In the genomic region with DNA sequence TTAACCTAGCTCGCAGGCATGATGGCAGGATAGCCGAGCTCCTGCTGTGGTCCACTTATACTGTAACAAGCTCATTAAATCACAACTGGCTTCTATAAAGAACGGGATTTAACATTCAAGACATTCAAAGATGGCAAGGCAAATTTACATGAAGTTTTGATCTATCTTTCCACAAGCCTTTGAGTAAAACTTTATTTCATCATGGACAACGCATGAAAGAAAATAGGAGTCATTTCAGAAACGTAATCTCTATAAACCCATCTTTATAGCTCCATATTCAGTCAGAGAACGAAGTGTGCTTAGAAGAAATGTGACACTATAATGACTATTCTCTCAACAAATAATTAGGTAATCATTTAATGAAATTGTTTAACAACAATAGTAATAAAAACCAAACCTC, we compare ENCODE assay signal across 8 cellular contexts. TPM values are rescaled to one million over a fixed set of nuclear protein-coding genes. Genes with fewer than 3 reads are reported as not detected.
DNase-seq lines count a peak whose midpoint lies in the region; ATAC-seq, FAIRE-seq and TF ChIP-seq lines count a peak whose summit lies in the region.

No MANE protein-coding gene starts in this region.

- H3K36me3 Mint-ChIP-seq in activated naive CD4-positive, alpha-beta T cell treated with anti-CD3 and anti-CD28 coated beads for 36 hours (ENCODE audit: low read depth) = peaks cover 15% of the 10 kb centered on the region
- peaks cover 4% of the 10 kb centered on the region for H3K36me3 Mint-ChIP-seq in activated naive CD8-positive, alpha-beta T cell treated with anti-CD3 and anti-CD28 coated beads, Interleukin-2, amount 10 ng/mL, durations not matched to agents 7 days and 5 days
- peaks cover 4% of the 10 kb centered on the region for H3K36me3 Mint-ChIP-seq in type B pancreatic cell

- no peaks in the 10 kb centered on the region for H3K27me3 Mint-ChIP-seq in activated naive CD4-positive, alpha-beta T cell treated with anti-CD3 and anti-CD28 coated beads for 36 hours (ENCODE audit: low read depth)
- no peaks in the 10 kb centered on the region for H3K27me3 Mint-ChIP-seq in activated naive CD8-positive, alpha-beta T cell treated with anti-CD3 and anti-CD28 coated beads, Interleukin-2, amount 10 ng/mL, durations not matched to agents 7 days and 5 days
- H3K27me3 Mint-ChIP-seq in type B pancreatic cell = no peaks in the 10 kb centered on the region

- WGBS in HepG2 (ENCODE audit: low lambda C conversion rate) = 9% methylated on average over 6 of the region's 6 CpGs

- no peaks in the 10 kb centered on the region for H3K9me3 Mint-ChIP-seq in activated naive CD4-positive, alpha-beta T cell treated with anti-CD3 and anti-CD28 coated beads for 36 hours
- H3K9me3 Mint-ChIP-seq in activated naive CD8-positive, alpha-beta T cell treated with anti-CD3 and anti-CD28 coated beads, Interleukin-2, amount 10 ng/mL, durations not matched to agents 7 days and 5 days = no peaks in the 10 kb centered on the region
- H3K9me3 Mint-ChIP-seq in type B pancreatic cell = no peaks in the 10 kb centered on the region

- TF ChIP-seq EP300 in HepG2 (IDR thresholded peaks at IDR 0.05; ENCODE audit: low read depth in 2 of 2, low read length in 2 of 2) (no peak), HepG2 (CRISPR knock-in tag; IDR thresholded peaks at IDR 0.05; ENCODE audit: borderline replicate concordance) (no peak)

- H3K36me3 ChIP-seq in HepG2 (replicated peaks in 1 of 2; ENCODE audit: control insufficient read depth in 1 of 2, insufficient read depth in 2 of 2, low read length in 2 of 2) = peaks cover 5 to 19% of the 10 kb centered on the region in 2 experiments

- H3K9ac ChIP-seq in HepG2 (ENCODE audit: insufficient read depth, low read depth, low read length) = peak overlapping the region; percentile 100

- BruUV-seq in HepG2 (replicated peaks; lab: Mats Ljungman, UMichigan) = TSS peak; percentile 65

- DNase-seq in activated naive CD4-positive, alpha-beta T cell treated with anti-CD3 and anti-CD28 coated beads for 36 hours = no peak
- no peak for DNase-seq in activated naive CD4-positive, alpha-beta T cell treated with anti-CD3 and anti-CD28 coated beads, Interleukin-2, amount 50 U/mL, for 16 hours
- no peak for DNase-seq in activated naive CD8-positive, alpha-beta T cell treated with anti-CD3 and anti-CD28 coated beads, Interleukin-2, amount 10 ng/mL, durations not matched to agents 7 days and 5 days
- DNase-seq in HepG2 (ENCODE audit: low spot score) (no peak), type B pancreatic cell (ENCODE audit: extremely low spot score, unreplicated experiment) (no peak), iPS-NIHi7 (ENCODE audit: extremely low spot score) (no peak), HPDE6-E6E7 (ENCODE audit: extremely low spot score) (no peak), NCI-H1105 (lab: John Stamatoyannopoulos, UW) (no peak)

- no peak for TF ChIP-seq POLR2A in HepG2 (IDR thresholded peaks at IDR 0.05; ENCODE audit: insufficient read depth in 1 of 2, low read depth in 2 of 2, low read length in 2 of 2)

- ATAC-seq in activated naive CD8-positive, alpha-beta T cell treated with anti-CD3 and anti-CD28 coated beads, Interleukin-2, amount 10 ng/mL, durations not matched to agents 7 days and 5 days (ENCODE audit: low read depth) = no peak
- ATAC-seq in HepG2 = no peak

- H3K4me1 ChIP-seq in HepG2 (ENCODE audit: insufficient read depth, low read length) = peaks cover 31% of the 10 kb centered on the region

- TF ChIP-seq CTCF in HepG2 (CRISPR knock-in tag; IDR thresholded peaks at IDR 0.05) (no peak), type B pancreatic cell (conservative IDR thresholded peaks at IDR 0.05) (no peak)

- TF ChIP-seq RAD21 in HepG2 (CRISPR knock-in tag; IDR thresholded peaks at IDR 0.05) = no peak

- no peaks in the 10 kb centered on the region; a peak in 1 of 5 replicates for H3K27me3 ChIP-seq in HepG2 (ENCODE audit: control insufficient read depth in 1 of 2, insufficient read depth in 2 of 2, low read length in 2 of 2)

- in situ Hi-C loops in HepG2 (cut with HindIII; ENCODE audit: extremely low pct_ligation_motif_present, low pct_unique_long_range_greater_than_20kb) = no loop called here

- peaks cover 22% of the 10 kb centered on the region; the same call in 1 of the 2 replicates for H4K20me1 ChIP-seq in HepG2 (ENCODE audit: insufficient read depth, low read length)

- intact Hi-C loops in activated naive CD4-positive, alpha-beta T cell treated with anti-CD3 and anti-CD28 coated beads for 36 hours (cut with micrococcal nuclease) = no loop called here
- intact Hi-C loops in HepG2 (cut with micrococcal nuclease; ENCODE audit: unreplicated experiment) = no loop called here

- H2AFZ ChIP-seq in HepG2 (ENCODE audit: low read length) = no peak overlapping the region

- H3K4me3 Mint-ChIP-seq in activated naive CD4-positive, alpha-beta T cell treated with anti-CD3 and anti-CD28 coated beads for 36 hours = peak overlapping the region; percentile 83
- H3K4me3 Mint-ChIP-seq in activated naive CD8-positive, alpha-beta T cell treated with anti-CD3 and anti-CD28 coated beads, Interleukin-2, amount 10 ng/mL, durations not matched to agents 7 days and 5 days = peak overlapping the region; percentile 86
- H3K4me3 Mint-ChIP-seq in type B pancreatic cell = peak overlapping the region; percentile 91

- CTCF ChIA-PET in activated naive CD4-positive, alpha-beta T cell treated with anti-CD3 and anti-CD28 coated beads for 36 hours (lab: Charles Lee) = interaction anchor here (0.7 to 0.9 kb wide), 2 partner anchors 8 to 320 kb away, joined by 3 to 4 read pairs; no protein-coding TSS in a partner anchor
- CTCF ChIA-PET in HepG2 (lab: Yijun Ruan, JAX; ENCODE audit: low intra/inter-chr PET ratio, low total read pairs) = no interaction called here

- peaks cover 35% of the 10 kb centered on the region for H3K4me1 Mint-ChIP-seq in activated naive CD4-positive, alpha-beta T cell treated with anti-CD3 and anti-CD28 coated beads for 36 hours (ENCODE audit: low read depth)
- H3K4me1 Mint-ChIP-seq in activated naive CD8-positive, alpha-beta T cell treated with anti-CD3 and anti-CD28 coated beads, Interleukin-2, amount 10 ng/mL, durations not matched to agents 7 days and 5 days = peaks cover 26% of the 10 kb centered on the region
- peaks cover 16% of the 10 kb centered on the region for H3K4me1 Mint-ChIP-seq in type B pancreatic cell (ENCODE audit: unreplicated experiment)

- FAIRE-seq in HepG2 (lab: Jason Lieb, UNC) = no peak

- peak overlapping the region; percentile 67 for H3K27ac Mint-ChIP-seq in activated naive CD4-positive, alpha-beta T cell treated with anti-CD3 and anti-CD28 coated beads for 36 hours
- peak overlapping the region; percentile 88 for H3K27ac Mint-ChIP-seq in activated naive CD8-positive, alpha-beta T cell treated with anti-CD3 and anti-CD28 coated beads, Interleukin-2, amount 10 ng/mL, durations not matched to agents 7 days and 5 days
- peak overlapping the region; percentile 92 for H3K27ac Mint-ChIP-seq in type B pancreatic cell

- H3K27ac ChIP-seq in HepG2 (ENCODE audit: extremely low read length, insufficient read depth, low read length) = peak overlapping the region; percentile 99

- H3K4me3 ChIP-seq in HepG2 (replicated peaks in 1 of 3; ENCODE audit: insufficient read depth in 1 of 3, low read depth in 2 of 3, low read length in 3 of 3) = peak overlapping the region; percentile 88 to 99 (median 96)

- H3K79me2 ChIP-seq in HepG2 (ENCODE audit: insufficient read depth, low read length) = peaks cover 57% of the 10 kb centered on the region

- H3K9me3 ChIP-seq in HepG2 (ENCODE audit: low read length) = no peaks in the 10 kb centered on the region

- H3K4me2 ChIP-seq in HepG2 (ENCODE audit: low read depth, low read length) = peak overlapping the region; percentile 73

- POLR2A ChIA-PET in activated naive CD8-positive, alpha-beta T cell treated with anti-CD3 and anti-CD28 coated beads, Interleukin-2, amount 10 ng/mL, durations not matched to agents 7 days and 5 days (lab: Charles Lee) = interaction anchor here (0.9 to 2.6 kb wide), 2 partner anchors 11 to 32 kb away, joined by 5 to 13 read pairs; no protein-coding TSS in a partner anchor
- POLR2A ChIA-PET in HepG2 (lab: Yijun Ruan, JAX) = interaction anchor here (1.6 to 4.2 kb wide), 2 partner anchors 31 to 32 kb away, joined by 3 to 25 read pairs; no protein-coding TSS in a partner anchor

RNA-seq across cellular contexts. Expression of a gene that starts 1.4 kb away (rescaled TPM):
- 100 to 1,000 TPM; 124 to 129 TPM for total RNA-seq in activated naive CD4-positive, alpha-beta T cell treated with anti-CD3 and anti-CD28 coated beads for 36 hours
- total RNA-seq in activated naive CD8-positive, alpha-beta T cell treated with anti-CD3 and anti-CD28 coated beads, Interleukin-2, amount 10 ng/mL, durations not matched to agents 7 days and 5 days = 100 to 1,000 TPM; 117 to 118 TPM
- 158 and 342 TPM in 2 replicates for total RNA-seq in HepG2 (2016; rRNA removed; fragmentation: Illumina TruSeq; extraction: Trizol)
- total RNA-seq in HepG2 (2016; cell fraction: cytosol; rRNA removed; fragmentation: Illumina TruSeq; extraction: Trizol; ENCODE audit: low read depth) = 95.2 and 99.3 TPM in 2 replicates
- 156 and 336 TPM in 2 replicates for total RNA-seq in HepG2 (2016; cell fraction: insoluble cytoplasmic fraction; rRNA removed; fragmentation: Illumina TruSeq; extraction: Trizol)
- 158 and 173 TPM in 2 replicates for total RNA-seq in HepG2 (2016; cell fraction: membrane; rRNA removed; fragmentation: Illumina TruSeq; extraction: Trizol)
- total RNA-seq in HepG2 (2016; cell fraction: nucleus; rRNA removed; fragmentation: Illumina TruSeq; extraction: Trizol) = 246 and 283 TPM in 2 replicates
- 243 and 290 TPM in 2 replicates for polyA plus RNA-seq in HepG2 (2011; rRNA removed)
- polyA plus RNA-seq in HepG2 (2011; cell fraction: cytosol; rRNA removed) = 241 and 251 TPM in 2 replicates
- polyA plus RNA-seq in HepG2 (2011; cell fraction: nucleus; rRNA removed) = 102 and 103 TPM in 2 replicates
- polyA plus RNA-seq in HepG2 (2012) = 136 and 184 TPM in 2 replicates
- polyA plus RNA-seq in HepG2 (2016; cell fraction: cytosol; fragmentation: Illumina TruSeq; extraction: Trizol; ENCODE audit: low read depth) = 84.9 and 88.7 TPM in 2 replicates
- 124 and 131 TPM in 2 replicates for polyA plus RNA-seq in HepG2 (2016; cell fraction: insoluble cytoplasmic fraction; fragmentation: Illumina TruSeq; extraction: Trizol; ENCODE audit: low read depth)
- 106 and 122 TPM in 2 replicates for polyA plus RNA-seq in HepG2 (2016; cell fraction: membrane; fragmentation: Illumina TruSeq; extraction: Trizol; ENCODE audit: low read depth)
- polyA plus RNA-seq in HepG2 (2016; cell fraction: nucleus; fragmentation: Illumina TruSeq; extraction: Trizol; ENCODE audit: insufficient read depth, low read depth) = 289 and 294 TPM in 2 replicates
- 467 and 766 TPM in 2 replicates for polyA minus RNA-seq in HepG2 (2011; rRNA and poly(A)+ RNA removed; ENCODE audit: low replicate concordance)
- 220 and 227 TPM in 2 replicates for polyA minus RNA-seq in HepG2 (2011; cell fraction: cytosol; rRNA and poly(A)+ RNA removed)
- 116 and 127 TPM in 2 replicates for polyA minus RNA-seq in HepG2 (2011; cell fraction: nucleus; rRNA and poly(A)+ RNA removed)
- total RNA-seq in type B pancreatic cell (ENCODE audit: low replicate concordance) = 192 and 228 TPM in 2 replicates
